ENCODE assay signal across 19 cellular contexts in the genomic region with DNA sequence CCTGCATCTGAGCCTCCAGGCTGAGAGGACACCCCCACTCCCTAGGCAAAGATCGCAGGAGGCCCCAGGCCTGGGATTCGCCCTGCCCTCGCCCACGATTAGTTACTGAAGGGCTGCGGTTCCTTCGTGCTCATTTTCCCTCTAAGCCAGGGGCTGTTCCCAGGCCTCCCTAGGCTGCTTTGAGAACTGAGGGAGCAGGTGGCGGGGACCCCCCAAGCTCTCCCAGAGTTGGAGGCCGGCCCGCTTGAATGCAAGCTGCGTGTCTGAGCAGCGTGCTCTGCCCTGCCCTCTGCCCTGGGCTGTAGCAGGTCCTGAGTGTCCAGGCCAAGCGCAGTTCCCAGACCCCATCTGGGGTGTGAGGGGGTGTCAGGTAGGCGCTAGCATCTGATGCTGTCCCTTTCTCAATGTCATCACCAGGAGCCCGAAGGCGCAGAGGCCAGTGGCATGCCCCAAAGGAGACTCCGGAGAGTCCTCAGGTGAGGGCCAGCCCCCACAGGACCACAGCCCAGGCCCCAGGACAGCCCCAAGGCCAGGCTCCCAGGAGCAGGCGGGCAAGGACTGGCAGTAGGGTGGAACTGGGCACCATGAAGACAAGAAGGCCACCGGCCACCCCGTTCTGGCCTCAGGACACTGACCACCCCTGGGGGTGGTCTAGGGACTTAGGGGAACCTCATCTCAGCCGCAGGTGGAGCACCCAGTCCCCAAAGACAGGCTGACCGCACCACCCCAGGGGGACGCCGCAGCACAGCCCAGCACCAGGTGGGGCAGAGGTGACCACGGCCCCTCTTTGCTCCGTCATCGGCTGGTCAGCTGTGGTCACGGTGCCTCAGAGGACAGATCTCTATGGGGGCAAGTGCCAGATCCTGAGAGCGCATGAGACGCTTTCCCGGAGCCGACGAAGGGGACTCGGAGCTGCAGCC. TPM values are rescaled to one million over a fixed set of nuclear protein-coding genes. Genes with fewer than 3 reads are reported as not detected.
DNase-seq lines count a peak whose midpoint lies in the region; ATAC-seq and TF ChIP-seq lines count a peak whose summit lies in the region.
"Had no signal": no experiment of that assay in that cellular context is flagged by ENCODE, and none has a peak within 500 bp of the region (broad histone marks: within the 10 kb centered on the region; RNA-seq: fewer than 3 reads in every experiment).

No MANE protein-coding gene starts in this region.

- intact Hi-C loops in left ventricle myocardium superior (cut with micrococcal nuclease): loop anchor here (5.0 kb wide), 1 partner anchor 548 kb away; no protein-coding TSS in a partner anchor
- intact Hi-C loops in Right ventricle myocardium inferior (cut with DNase I): loop anchor here (10.0 kb wide), 2 partner anchors 435 to 675 kb away; no protein-coding TSS in a partner anchor
- intact Hi-C loops in spleen (cut with DNase I; ENCODE audit: low total_unique reads): loop anchor here (5.0 to 10.0 kb wide), 2 partner anchors 145 to 548 kb away; no protein-coding TSS in a partner anchor

- no peak overlapping the region for H3K4me2 ChIP-seq in neuronal stem cell (ENCODE audit: insufficient read depth, low read length, poor library complexity, severe bottlenecking)
- H3K4me2 ChIP-seq: GM23338 had no signal

- H3K4me3 ChIP-seq in WERI-Rb-1 (ENCODE audit: low read depth, low read length): no peak overlapping the region
- H3K4me3 ChIP-seq in neuronal stem cell (ENCODE audit: low read length in 2 of 2): no peak overlapping the region
- H3K4me3 ChIP-seq in spleen: no peak overlapping the region
- no peak overlapping the region for H3K4me3 ChIP-seq in gastroesophageal sphincter
- H3K4me3 ChIP-seq: GM23338 had no signal

- H3K23ac ChIP-seq in neuronal stem cell (ENCODE audit: low read depth, low read length, poor library complexity): peak overlapping the region; percentile 73

- TF ChIP-seq CTCF in WERI-Rb-1 (IDR thresholded peaks at IDR 0.05; ENCODE audit: low read depth, low read length) (no peak), spleen (IDR thresholded peaks at IDR 0.05 in 8 of 11, conservative IDR thresholded peaks at IDR 0.05 in 3 of 11) (no peak), gastroesophageal sphincter (IDR thresholded peaks at IDR 0.05) (no peak)

- no peak overlapping the region for H4K8ac ChIP-seq in neuronal stem cell (ENCODE audit: low read depth, low read length)

- H3K9me3 ChIP-seq in WERI-Rb-1 (ENCODE audit: severe bottlenecking) (no peaks in the 10 kb centered on the region), neuronal stem cell (replicated peaks in 1 of 2; ENCODE audit: control insufficient read depth in 2 of 2, insufficient read depth in 1 of 2, low read depth in 1 of 2, low read length in 2 of 2) (no peaks in the 10 kb centered on the region), spleen (no peaks in the 10 kb centered on the region), gastroesophageal sphincter (no peaks in the 10 kb centered on the region)
- H3K9me3 ChIP-seq: Caco-2 had no signal

- H3K27ac ChIP-seq in WERI-Rb-1 (peak overlapping the region; percentile 87), neuronal stem cell (replicated peaks; ENCODE audit: low read length) (no peak overlapping the region), spleen (no peak overlapping the region), gastroesophageal sphincter (no peak overlapping the region)

- H2AFZ ChIP-seq in neuronal stem cell (ENCODE audit: low read length): no peak overlapping the region
- H2AFZ ChIP-seq: GM23338 had no signal

- no peak overlapping the region for H2BK120ac ChIP-seq in neuronal stem cell (ENCODE audit: low read depth, low read length)

- H3K36me3 ChIP-seq in WERI-Rb-1 (no peaks in the 10 kb centered on the region; the same call in 1 of the 2 replicates), neuronal stem cell (replicated peaks in 1 of 2; ENCODE audit: control insufficient read depth in 2 of 2, insufficient read depth in 2 of 2, low read length in 2 of 2) (no peaks in the 10 kb centered on the region), spleen (peaks cover 0 to 29% (median 3%) of the 10 kb centered on the region in 6 donors), gastroesophageal sphincter (peaks cover 0 to 43% of the 10 kb centered on the region in 2 donors)

- no peak overlapping the region for H2AK5ac ChIP-seq in neuronal stem cell (ENCODE audit: low read depth, low read length)

- H3K18ac ChIP-seq in neuronal stem cell (ENCODE audit: low read length): no peak overlapping the region

- no peak for TF ChIP-seq EP300 in gastroesophageal sphincter (IDR thresholded peaks at IDR 0.05)

- peaks cover 2% of the 10 kb centered on the region for H3K79me1 ChIP-seq in neuronal stem cell (ENCODE audit: low read depth, low read length)

- H3K27me3 ChIP-seq in WERI-Rb-1 (ENCODE audit: insufficient read depth, low read depth, severe bottlenecking): no peaks in the 10 kb centered on the region
- no peaks in the 10 kb centered on the region for H3K27me3 ChIP-seq in neuronal stem cell (ENCODE audit: control insufficient read depth in 3 of 3, insufficient read depth in 3 of 3, low read depth in 1 of 3, low read length in 3 of 3)
- no peaks in the 10 kb centered on the region for H3K27me3 ChIP-seq in spleen (replicated peaks in 1 of 7)
- no peaks in the 10 kb centered on the region for H3K27me3 ChIP-seq in gastroesophageal sphincter

- H3K4ac ChIP-seq in neuronal stem cell (ENCODE audit: low read length): no peak overlapping the region

- H3K4me1 ChIP-seq in neuronal stem cell (ENCODE audit: control insufficient read depth in 2 of 2, insufficient read depth in 1 of 2, low read depth in 1 of 2, low read length in 2 of 2) (peaks cover 0 to 1% of the 10 kb centered on the region in 2 donors), spleen (peaks cover 7 to 38% (median 20%) of the 10 kb centered on the region in 6 donors), gastroesophageal sphincter (peaks cover 0 to 11% (median 0%) of the 10 kb centered on the region in 3 donors)
- H3K4me1 ChIP-seq: Caco-2 had no signal

- H2BK15ac ChIP-seq in neuronal stem cell (ENCODE audit: low read length): no peak overlapping the region

- TF ChIP-seq POLR2A in spleen (IDR thresholded peaks at IDR 0.05): no peak
- no peak for TF ChIP-seq POLR2A in gastroesophageal sphincter (IDR thresholded peaks at IDR 0.05)

- peak overlapping the region; percentile 56 for H3K14ac ChIP-seq in neuronal stem cell (ENCODE audit: low read length)

- ATAC-seq in left ventricle myocardium superior: no peak
- no peak for ATAC-seq in Right ventricle myocardium inferior
- no peak for ATAC-seq in HG02852 (IDR thresholded peaks at IDR 0.05; ENCODE audit: unreplicated experiment)
- no peak for ATAC-seq in gastroesophageal sphincter
- ATAC-seq: CD8-positive, alpha-beta T cell; GM23338; HCT116 had no signal

- DNase-seq in left ventricle myocardium superior (peak; percentile 16), Right ventricle myocardium inferior (ENCODE audit: missing footprints) (no peak), WERI-Rb-1 (no peak), neuronal stem cell (ENCODE audit: low spot score) (no peak), spleen (peak; percentile 66), 8988T (no peak)
- DNase-seq: C1 segment of cervical spinal cord; Caco-2; CD4-positive, CD25-positive, alpha-beta regulatory T cell; CD8-positive, alpha-beta T cell; DMS 273 treated with DMSO at 0.1 percent for 48 hours; DMS79; EL; GDM1; H9 had no signal

- no CpG with 5 or more reads among the region's 33 CpGs for WGBS in neuronal stem cell (ENCODE audit: extremely low coverage in 2 of 2, insufficient read length in 2 of 2, insufficient replicate concordance in 1 of 2), 2 donors
- 93 to 98% (median 94%) methylated on average over 25 to 33 of the region's 33 CpGs for WGBS in spleen, 5 donors
- WGBS in gastroesophageal sphincter (ENCODE audit: low coverage in 1 of 2), 2 donors: 92% methylated on average over 2 of the region's 33 CpGs; no CpG with 5 or more reads in 1 of the 2 donors

- H2BK5ac ChIP-seq in neuronal stem cell (ENCODE audit: low read length): no peak overlapping the region

- no peak overlapping the region for H3K9ac ChIP-seq in neuronal stem cell (ENCODE audit: low read depth, low read length, poor library complexity)

- no peak overlapping the region for H4K91ac ChIP-seq in neuronal stem cell (ENCODE audit: low read depth, low read length, poor library complexity)

- no peak overlapping the region for H2BK12ac ChIP-seq in neuronal stem cell (ENCODE audit: low read length)

RNA-seq across cellular contexts. Expression of gene ENDOV, which starts 14.6 kb away (rescaled TPM):
- total RNA-seq in left ventricle myocardium superior (9.1 TPM), Right ventricle myocardium inferior (10.7 TPM), spleen (10 to 100 TPM; 20.3 to 47.4 (median 29.0) TPM), gastroesophageal sphincter (10 to 100 TPM; 12.4 to 17.7 (median 15.4) TPM)
- polyA plus RNA-seq in neuronal stem cell (2013, experiment 1 of 2): 24.9 TPM
- polyA plus RNA-seq in neuronal stem cell (2013, experiment 2 of 2): 22.9 TPM
- polyA plus RNA-seq in spleen: 10 to 100 TPM in 2 of 3 donors, 1 to 10 TPM in 1; 9.7 to 22.2 (median 18.9) TPM

RNA-seq across cellular contexts. Expression of gene NPTX1, which starts 46.8 kb away (rescaled TPM):
- not detected for total RNA-seq in left ventricle myocardium superior
- total RNA-seq in Right ventricle myocardium inferior: not detected
- 0.43 TPM for polyA plus RNA-seq in neuronal stem cell (2013, experiment 1 of 2)
- 0.35 TPM for polyA plus RNA-seq in neuronal stem cell (2013, experiment 2 of 2)
- 10 to 100 TPM in 1 of 7 donors, 1 to 10 TPM in 5, under 1 TPM in 1; 0.60 to 14.0 (median 7.3) TPM for total RNA-seq in spleen
- under 1 TPM; 0.04 to 0.48 (median 0.15) TPM for polyA plus RNA-seq in spleen
- 1 to 10 TPM; 1.2 to 6.3 (median 3.8) TPM for total RNA-seq in gastroesophageal sphincter

Comparison
In these comparisons a context has a peak if more than half of its experiments do, and no peak if none do; other contexts are left out.
1. DNase-seq: peak in left ventricle myocardium superior (single experiment) and spleen (single experiment); none in Right ventricle myocardium inferior (single experiment), WERI-Rb-1 (single experiment), neuronal stem cell (single experiment) and 8988T (single experiment).